In the genomic region with DNA sequence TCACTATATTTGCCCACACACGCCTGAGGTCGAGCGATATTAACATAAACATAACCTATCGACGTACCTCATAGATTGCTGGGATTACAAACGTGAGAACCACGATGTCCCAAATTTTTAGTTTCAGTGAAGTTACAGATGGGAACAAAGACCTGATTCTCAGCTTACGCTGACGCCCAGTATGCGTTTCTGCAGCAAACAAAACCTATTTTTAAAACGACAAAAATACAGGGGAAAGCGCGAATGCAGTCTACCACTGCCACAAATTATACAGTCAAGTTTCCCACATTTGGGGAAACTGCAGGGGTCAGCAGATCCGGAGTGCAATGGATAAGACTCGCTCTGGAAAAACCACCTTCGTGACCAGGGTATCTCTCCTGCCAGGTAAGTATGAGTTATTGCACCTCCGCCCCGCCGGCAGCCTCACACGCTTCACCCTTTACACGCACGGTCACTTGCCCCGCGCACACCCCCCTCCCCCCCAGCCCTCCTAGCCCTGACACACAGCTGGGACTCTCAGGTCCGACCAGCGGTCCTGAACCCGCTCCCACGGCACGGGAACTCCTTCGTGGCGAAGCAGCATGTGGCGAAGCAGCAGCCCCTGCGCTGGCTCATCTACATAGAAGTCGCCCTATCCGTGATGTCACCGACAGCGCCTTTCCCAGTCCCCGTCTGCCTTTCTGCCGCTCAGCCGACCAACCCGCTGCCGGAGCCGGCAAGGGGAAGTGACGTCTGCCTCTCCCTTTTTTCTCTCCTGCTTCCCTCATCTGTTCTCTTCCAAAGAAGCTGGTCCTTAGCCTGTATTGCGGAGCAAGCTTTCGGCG, we compare ENCODE assay signal across 8 cellular contexts. TPM values are rescaled to one million over a fixed set of nuclear protein-coding genes. Genes with fewer than 3 reads are reported as not detected.
A peak's percentile ranks its signal among the peaks of the same experiment; 100 is the strongest.
DNase-seq lines count a peak whose midpoint lies in the region; ATAC-seq and TF ChIP-seq lines count a peak whose summit lies in the region.
"Not testable (repeated sequence)": the region's sequence is repeated elsewhere in the genome, so short reads cannot be mapped to it uniquely, and the experiment has no call there.

No MANE protein-coding gene starts in this region.

- not testable (repeated sequence) for H3K9me3 Mint-ChIP-seq in naive thymus-derived CD4-positive, alpha-beta T cell; stimulated activated memory B cell treated with anti-CD40 and anti-IgM and Interleukin-4, amounts not matched to agents 10 μg/mL and 1 μg/mL and 100 μg/mL, for 72 hours

- 6 to 8% methylated on average over 42 to 44 of the region's 47 CpGs for WGBS in GM23248 (ENCODE audit: low coverage in 1 of 2, low lambda C conversion rate in 2 of 2, missing lambda C conversion rate in 2 of 2), 2 experiments

- peak overlapping the region; percentile 80 to 94 (median 88) for H3K4me3 Mint-ChIP-seq in naive thymus-derived CD4-positive, alpha-beta T cell
- peak overlapping the region; percentile 92 for H3K4me3 Mint-ChIP-seq in stimulated activated memory B cell treated with anti-CD40 and anti-IgM and Interleukin-4, amounts not matched to agents 10 μg/mL and 1 μg/mL and 100 μg/mL, for 72 hours

- not testable (repeated sequence) for H3K27me3 ChIP-seq in GM23248 (replicated peaks; ENCODE audit: insufficient read depth); Loucy (ENCODE audit: insufficient read depth, low read length, poor library complexity, severe bottlenecking); naive thymus-derived CD4-positive, alpha-beta T cell (ENCODE audit: control insufficient read depth in 2 of 2, insufficient read depth in 2 of 2, low read length in 2 of 2)

- not testable (repeated sequence) for TF ChIP-seq CTCF in Loucy (conservative IDR thresholded peaks at IDR 0.05; ENCODE audit: low read length); RWPE1 (conservative IDR thresholded peaks at IDR 0.05; ENCODE audit: low read depth); fibroblast of mammary gland (conservative IDR thresholded peaks at IDR 0.05; ENCODE audit: control insufficient read depth, insufficient read depth, low read depth, low read length)

- H3K4me2 ChIP-seq in GM23248 (ENCODE audit: unreplicated experiment) (peak overlapping the region; percentile 72), Loucy (ENCODE audit: low read depth, low read length, poor library complexity, severe bottlenecking) (peak overlapping the region; percentile 71)

- not testable (repeated sequence) for H3K4me1 ChIP-seq in GM23248 (ENCODE audit: insufficient read depth); Loucy (ENCODE audit: insufficient read depth, low read length, poor library complexity, severe bottlenecking); naive thymus-derived CD4-positive, alpha-beta T cell (ENCODE audit: control insufficient read depth in 2 of 2, insufficient read depth in 2 of 2, low read length in 2 of 2)

- intact Hi-C loops in naive thymus-derived CD4-positive, alpha-beta T cell (cut with micrococcal nuclease): loop anchor here (1.0 kb wide), 2 partner anchors 14 to 15 kb away; no protein-coding TSS in a partner anchor

- CTCF ChIA-PET in RWPE1 (lab: Yijun Ruan, JAX): interaction anchor here (0.6 kb wide), 1 partner anchor 9 kb away, joined by 3 read pairs; no protein-coding TSS in a partner anchor
- CTCF ChIA-PET in naive thymus-derived CD4-positive, alpha-beta T cell (lab: Charles Lee): interaction anchor here (0.8 to 1.6 kb wide), 2 partner anchors 15 to 20 kb away, joined by 3 read pairs; no protein-coding TSS in a partner anchor

- in situ Hi-C loops in GM23248 (cut with MboI): not testable (repeated sequence)

- H3K9ac ChIP-seq in GM23248 (peak overlapping the region; percentile 85), Loucy (ENCODE audit: low read depth, low read length, poor library complexity, severe bottlenecking) (peak overlapping the region; percentile 55)

- not testable (repeated sequence) for H3K79me2 ChIP-seq in GM23248 (ENCODE audit: insufficient read depth); Loucy (ENCODE audit: insufficient read depth, low read length)

- H3F3A ChIP-seq in GM23248 (ENCODE audit: insufficient read depth): peaks cover 26% of the 10 kb centered on the region
- H3F3A ChIP-seq in Loucy (ENCODE audit: low read depth): not testable (repeated sequence)

- ATAC-seq in naive thymus-derived CD4-positive, alpha-beta T cell: peak; percentile 92
- peak; percentile 93 for ATAC-seq in stimulated activated memory B cell treated with anti-CD40 and anti-IgM and Interleukin-4, amounts not matched to agents 10 μg/mL and 1 μg/mL and 100 μg/mL, for 72 hours

- peaks cover 6 to 39% (median 34%) of the 10 kb centered on the region in 7 donors for H3K4me1 Mint-ChIP-seq in naive thymus-derived CD4-positive, alpha-beta T cell
- peaks cover 25% of the 10 kb centered on the region for H3K4me1 Mint-ChIP-seq in stimulated activated memory B cell treated with anti-CD40 and anti-IgM and Interleukin-4, amounts not matched to agents 10 μg/mL and 1 μg/mL and 100 μg/mL, for 72 hours

- H3K27ac ChIP-seq in GM23248 (peak overlapping the region; percentile 73), RWPE1 (peak overlapping the region; percentile 85)
- H3K27ac ChIP-seq in naive thymus-derived CD4-positive, alpha-beta T cell (ENCODE audit: low read depth, low read length): peak overlapping the region; percentile 68

- not testable (repeated sequence) for H3K36me3 ChIP-seq in GM23248 (ENCODE audit: low read depth); Loucy (ENCODE audit: insufficient read depth, low read length); naive thymus-derived CD4-positive, alpha-beta T cell (ENCODE audit: control insufficient read depth in 2 of 3, insufficient read depth in 3 of 3, low read length in 3 of 3)

- H3K27me3 Mint-ChIP-seq in naive thymus-derived CD4-positive, alpha-beta T cell; stimulated activated memory B cell treated with anti-CD40 and anti-IgM and Interleukin-4, amounts not matched to agents 10 μg/mL and 1 μg/mL and 100 μg/mL, for 72 hours: not testable (repeated sequence)

- not testable (repeated sequence) for H3K9me3 ChIP-seq in GM23248 (ENCODE audit: low read depth); Loucy (ENCODE audit: insufficient read depth, low read depth, low read length); naive thymus-derived CD4-positive, alpha-beta T cell (ENCODE audit: control insufficient read depth in 2 of 3, low read length in 3 of 3)

- H3K4me3 ChIP-seq in GM23248 (peak overlapping the region; percentile 71), Loucy (ENCODE audit: low read length, poor library complexity, severe bottlenecking) (peak overlapping the region; percentile 76), fibroblast of mammary gland (ENCODE audit: control insufficient read depth, low read depth, low read length) (peak overlapping the region; percentile 39)
- peak overlapping the region; percentile 49 for H3K4me3 ChIP-seq in naive thymus-derived CD4-positive, alpha-beta T cell (ENCODE audit: low read length)

- DNase-seq in DMS79 (lab: John Stamatoyannopoulos, UW) (peak; percentile 91), GM23248 (peak; percentile 90), RWPE1 (ENCODE audit: low spot score) (peak; percentile 92), fibroblast of mammary gland (ENCODE audit: low read depth) (peak; percentile 98)
- DNase-seq in activated T-helper 9 cell treated with anti-CD3 and anti-CD28 coated beads, Interleukin-2, amount 50 U/mL, for 16 hours (ENCODE audit: low read depth): peak; percentile 67
- DNase-seq in naive thymus-derived CD4-positive, alpha-beta T cell: peak; percentile 59 to 86 (median 76)

- POLR2A ChIA-PET in RWPE1 (lab: Yijun Ruan, JAX; ENCODE audit: low non-redundant PET): interaction anchor here (0.6 to 0.8 kb wide), 2 partner anchors 13 to 14 kb away, joined by 3 to 4 read pairs; no protein-coding TSS in a partner anchor
- POLR2A ChIA-PET in naive thymus-derived CD4-positive, alpha-beta T cell (lab: Charles Lee): interaction anchor here (0.7 to 7.9 kb wide), 10 partner anchors 9 to 94 kb away, joined by 3 to 109 read pairs (median 4); a partner anchor contains a TSS

- not testable (repeated sequence) for H3K9me2 ChIP-seq in GM23248 (ENCODE audit: insufficient read depth); Loucy (replicated peaks; ENCODE audit: low read depth, low read length)

- H2AFZ ChIP-seq in GM23248: peak overlapping the region; percentile 87
- peak overlapping the region; percentile 80 for H2AFZ ChIP-seq in Loucy (ENCODE audit: low read length)

- not testable (repeated sequence) for H4K20me1 ChIP-seq in GM23248 (ENCODE audit: insufficient read depth); Loucy (ENCODE audit: insufficient read depth, low read length, poor library complexity, severe bottlenecking)

- H3K36me3 Mint-ChIP-seq in naive thymus-derived CD4-positive, alpha-beta T cell; stimulated activated memory B cell treated with anti-CD40 and anti-IgM and Interleukin-4, amounts not matched to agents 10 μg/mL and 1 μg/mL and 100 μg/mL, for 72 hours: not testable (repeated sequence)

- H3K27ac Mint-ChIP-seq in naive thymus-derived CD4-positive, alpha-beta T cell: peak overlapping the region; percentile 97 to 99 (median 98)
- peak overlapping the region; percentile 99 for H3K27ac Mint-ChIP-seq in stimulated activated memory B cell treated with anti-CD40 and anti-IgM and Interleukin-4, amounts not matched to agents 10 μg/mL and 1 μg/mL and 100 μg/mL, for 72 hours

RNA-seq across cellular contexts. Expression of a gene that starts 30.5 kb away (rescaled TPM):
- total RNA-seq in GM23248 (2014; rRNA removed; shearing (Covaris generic)): not detected in 2 replicates
- not detected in 2 replicates for polyA plus RNA-seq in GM23248 (2016; fragmentation: Nextera tagmentation; extraction: Ambion mirVana)
- not detected for total RNA-seq in naive thymus-derived CD4-positive, alpha-beta T cell
- polyA plus RNA-seq in naive thymus-derived CD4-positive, alpha-beta T cell: not detected

RNA-seq across cellular contexts. Expression of a gene that starts 55.7 kb away (rescaled TPM):
- total RNA-seq in GM23248 (2014; rRNA removed; shearing (Covaris generic)): 221 and 263 TPM in 2 replicates
- polyA plus RNA-seq in GM23248 (2016; fragmentation: Nextera tagmentation; extraction: Ambion mirVana): 169 and 180 TPM in 2 replicates
- 1,000 to 10,000 TPM in 1 of 5 experiments, 100 to 1,000 TPM in 4; 498 to 1,101 (median 659) TPM for total RNA-seq in naive thymus-derived CD4-positive, alpha-beta T cell
- 1,000 to 10,000 TPM; 3,808 to 5,430 TPM for polyA plus RNA-seq in naive thymus-derived CD4-positive, alpha-beta T cell

Comparison
In these comparisons a context has a peak if more than half of its experiments do, and no peak if none do; other contexts are left out.
1. Peak in every context shown above with its lines: DNase-seq, ATAC-seq, H3K4me3 ChIP-seq and H3K27ac ChIP-seq.